Comparison of ENCODE assay signal across 8 cellular contexts in the genomic region with DNA sequence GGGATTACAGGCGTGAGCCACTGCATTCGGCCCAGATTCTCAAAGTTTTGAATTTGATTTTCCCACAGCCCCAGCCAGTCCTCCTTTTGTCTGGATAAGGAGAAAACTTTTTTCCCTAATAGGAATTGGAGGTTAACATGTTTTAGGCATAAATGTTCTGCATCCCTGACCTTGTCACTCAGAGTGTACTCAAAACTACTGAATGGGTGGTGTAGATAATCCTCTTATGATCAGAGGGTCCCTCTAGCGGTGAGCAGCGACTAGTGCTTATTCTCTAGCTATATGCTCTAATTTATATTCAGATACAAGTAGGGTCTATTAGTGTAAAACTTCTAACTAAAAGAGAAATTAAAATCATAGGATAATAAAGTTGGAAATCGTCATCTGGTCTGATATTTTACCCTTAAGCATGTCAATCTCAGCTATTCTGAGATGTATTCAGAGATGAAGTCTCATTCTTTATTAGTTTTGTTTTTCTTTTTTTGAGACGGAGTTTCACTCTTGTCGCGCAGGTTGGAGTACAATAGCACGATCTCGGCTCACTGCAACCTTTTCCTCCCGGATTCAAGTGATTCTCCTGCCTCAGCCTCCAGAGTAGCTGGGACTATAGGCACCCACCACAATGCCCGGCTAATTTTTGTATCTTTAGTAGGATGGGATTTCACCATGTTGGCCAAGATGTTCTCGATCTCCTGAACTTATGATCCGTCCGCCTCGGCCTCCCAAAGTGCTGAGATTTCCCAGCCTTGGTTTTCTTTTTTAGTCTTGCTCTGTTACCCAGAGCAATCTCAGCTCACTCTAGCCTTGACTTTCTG. TPM values are rescaled to one million over a fixed set of nuclear protein-coding genes. Genes with fewer than 3 reads are reported as not detected.
DNase-seq lines count a peak whose midpoint lies in the region; ATAC-seq and TF ChIP-seq lines count a peak whose summit lies in the region.

No MANE protein-coding gene starts in this region.

- peak overlapping the region in 3 of 4 donors; percentile 14 to 43 (median 16) for H3K4me3 Mint-ChIP-seq in IgD-negative memory B cell
- H3K4me3 Mint-ChIP-seq in naive thymus-derived CD4-positive, alpha-beta T cell, result peak overlapping the region in 1 of 10 donors; percentile 12
- H3K4me3 Mint-ChIP-seq in stimulated activated naive B cell treated with anti-CD40 and anti-IgM and Interleukin-4, amounts not matched to agents 10 μg/mL and 1 μg/mL and 100 μg/mL, for 72 hours, result no peak overlapping the region

- no peaks in the 10 kb centered on the region for H3K9me3 ChIP-seq in NT2/D1 (ENCODE audit: insufficient read depth, low read length)
- no peaks in the 10 kb centered on the region for H3K9me3 ChIP-seq in naive thymus-derived CD4-positive, alpha-beta T cell (ENCODE audit: control insufficient read depth in 2 of 3, low read length in 3 of 3)

- intact Hi-C loops in naive thymus-derived CD4-positive, alpha-beta T cell (cut with micrococcal nuclease), result loop anchor here (1.0 to 10.0 kb wide), 9 partner anchors 40 to 360 kb away; a partner anchor contains a TSS

- no peaks in the 10 kb centered on the region for H3K9me3 Mint-ChIP-seq in IgD-negative memory B cell
- H3K9me3 Mint-ChIP-seq in naive thymus-derived CD4-positive, alpha-beta T cell, result peaks cover 0 to 5% (median 0%) of the 10 kb centered on the region in 11 donors
- no peaks in the 10 kb centered on the region for H3K9me3 Mint-ChIP-seq in stimulated activated naive B cell treated with anti-CD40 and anti-IgM and Interleukin-4, amounts not matched to agents 10 μg/mL and 1 μg/mL and 100 μg/mL, for 72 hours

- peaks cover 1% of the 10 kb centered on the region for H3K36me3 Mint-ChIP-seq in IgD-negative memory B cell
- H3K36me3 Mint-ChIP-seq in naive thymus-derived CD4-positive, alpha-beta T cell, result peaks cover 5 to 15% (median 11%) of the 10 kb centered on the region in 5 donors
- peaks cover 26 to 40% of the 10 kb centered on the region in 2 donors for H3K36me3 Mint-ChIP-seq in stimulated activated naive B cell treated with anti-CD40 and anti-IgM and Interleukin-4, amounts not matched to agents 10 μg/mL and 1 μg/mL and 100 μg/mL, for 72 hours

- CTCF ChIA-PET in naive thymus-derived CD4-positive, alpha-beta T cell (lab: Charles Lee), result interaction anchor here (0.5 to 3.8 kb wide), 19 partner anchors 8 to 583 kb away, joined by 3 to 26 read pairs (median 4); a partner anchor contains a TSS

- POLR2A ChIA-PET in naive thymus-derived CD4-positive, alpha-beta T cell (lab: Charles Lee), result interaction anchor here (1.1 to 1.6 kb wide), 4 partner anchors 30 to 148 kb away, joined by 3 to 13 read pairs (median 5); a partner anchor contains a TSS

- no peaks in the 10 kb centered on the region for H3K27me3 ChIP-seq in NT2/D1 (ENCODE audit: insufficient read depth, insufficient read length)
- H3K27me3 ChIP-seq in naive thymus-derived CD4-positive, alpha-beta T cell (ENCODE audit: control insufficient read depth in 2 of 2, insufficient read depth in 2 of 2, low read length in 2 of 2), result no peaks in the 10 kb centered on the region

- peaks cover 58% of the 10 kb centered on the region for H3K36me3 ChIP-seq in NT2/D1 (ENCODE audit: insufficient read depth, insufficient read length, low read length)
- peaks cover 0 to 21% (median 8%) of the 10 kb centered on the region in 3 experiments for H3K36me3 ChIP-seq in naive thymus-derived CD4-positive, alpha-beta T cell (ENCODE audit: control insufficient read depth in 2 of 3, insufficient read depth in 3 of 3, low read length in 3 of 3)

- H3K9ac ChIP-seq in NT2/D1 (ENCODE audit: insufficient read length, low read depth), result no peak overlapping the region

- DNase-seq in ELF-1 (ENCODE audit: low read depth, low spot score) (peak; percentile 18), NT2/D1 (ENCODE audit: low read depth, low spot score) (peak; percentile 48), epithelial cell of esophagus (ENCODE audit: low read depth) (peak; percentile 84)
- DNase-seq in activated CD8-positive, alpha-beta memory T cell treated with anti-CD3 and anti-CD28 coated beads, Interleukin-2, amount 50 U/mL, for 1 hour (ENCODE audit: extremely low read depth), result peak; percentile 38
- peak in 8 of 9 donors; percentile 27 to 75 (median 72) for DNase-seq in naive thymus-derived CD4-positive, alpha-beta T cell
- DNase-seq in stimulated activated naive B cell treated with anti-CD40 and anti-IgM and Interleukin-4, amounts not matched to agents 10 μg/mL and 1 μg/mL and 100 μg/mL, for 72 hours, result peak; percentile 37

- peaks cover 2% of the 10 kb centered on the region for H3K27me3 Mint-ChIP-seq in IgD-negative memory B cell
- peaks cover 0 to 3% (median 0%) of the 10 kb centered on the region in 5 donors for H3K27me3 Mint-ChIP-seq in naive thymus-derived CD4-positive, alpha-beta T cell
- no peaks in the 10 kb centered on the region for H3K27me3 Mint-ChIP-seq in stimulated activated naive B cell treated with anti-CD40 and anti-IgM and Interleukin-4, amounts not matched to agents 10 μg/mL and 1 μg/mL and 100 μg/mL, for 72 hours

- TF ChIP-seq CTCF in epithelial cell of esophagus (IDR thresholded peaks at IDR 0.05; ENCODE audit: insufficient read depth, low read depth, low read length, missing control alignments), result peak; percentile 86

- H3K4me3 ChIP-seq in NT2/D1 (ENCODE audit: insufficient read length, low read depth) (no peak overlapping the region), epithelial cell of esophagus (ENCODE audit: low read length) (no peak overlapping the region)
- no peak overlapping the region for H3K4me3 ChIP-seq in naive thymus-derived CD4-positive, alpha-beta T cell (ENCODE audit: low read length)

- no peak overlapping the region for H3K27ac ChIP-seq in naive thymus-derived CD4-positive, alpha-beta T cell (ENCODE audit: low read depth, low read length)

- ATAC-seq in naive thymus-derived CD4-positive, alpha-beta T cell, result peak; percentile 58
- ATAC-seq in stimulated activated naive B cell treated with anti-CD40 and anti-IgM and Interleukin-4, amounts not matched to agents 10 μg/mL and 1 μg/mL and 100 μg/mL, for 72 hours (replicated peaks), result peak; percentile 62 to 67
- ATAC-seq in HG03280 (IDR thresholded peaks at IDR 0.05; ENCODE audit: unreplicated experiment), result no peak

- peaks cover 2% of the 10 kb centered on the region for H3K4me1 ChIP-seq in NT2/D1 (ENCODE audit: insufficient read depth, insufficient read length)
- H3K4me1 ChIP-seq in naive thymus-derived CD4-positive, alpha-beta T cell (ENCODE audit: control insufficient read depth in 2 of 2, insufficient read depth in 2 of 2, low read length in 2 of 2), result peaks cover 4 to 6% of the 10 kb centered on the region in 2 donors

- H3K4me1 Mint-ChIP-seq in IgD-negative memory B cell, result peaks cover 17 to 18% (median 17%) of the 10 kb centered on the region in 3 donors
- peaks cover 12 to 28% (median 22%) of the 10 kb centered on the region in 7 donors for H3K4me1 Mint-ChIP-seq in naive thymus-derived CD4-positive, alpha-beta T cell
- H3K4me1 Mint-ChIP-seq in stimulated activated naive B cell treated with anti-CD40 and anti-IgM and Interleukin-4, amounts not matched to agents 10 μg/mL and 1 μg/mL and 100 μg/mL, for 72 hours, result peaks cover 8 to 16% of the 10 kb centered on the region in 2 donors

- H3K27ac Mint-ChIP-seq in IgD-negative memory B cell, result peak overlapping the region in 2 of 3 donors; percentile 25 to 39
- peak overlapping the region in 7 of 9 donors; percentile 9 to 61 (median 25) for H3K27ac Mint-ChIP-seq in naive thymus-derived CD4-positive, alpha-beta T cell
- H3K27ac Mint-ChIP-seq in stimulated activated naive B cell treated with anti-CD40 and anti-IgM and Interleukin-4, amounts not matched to agents 10 μg/mL and 1 μg/mL and 100 μg/mL, for 72 hours, result no peak overlapping the region

RNA-seq across cellular contexts. Expression of a gene that starts 2.7 kb away (rescaled TPM):
- 252 TPM for polyA plus RNA-seq in IgD-negative memory B cell
- total RNA-seq in naive thymus-derived CD4-positive, alpha-beta T cell, result 100 to 1,000 TPM in 3 of 5 experiments, 10 to 100 TPM in 2; 72.0 to 193 (median 126) TPM
- polyA plus RNA-seq in naive thymus-derived CD4-positive, alpha-beta T cell, result 100 to 1,000 TPM; 239 to 258 TPM

RNA-seq across cellular contexts. Expression of a gene that starts 30.2 kb away (rescaled TPM):
- 3.0 TPM for polyA plus RNA-seq in IgD-negative memory B cell
- 10 to 100 TPM; 30.4 to 38.1 (median 32.3) TPM for total RNA-seq in naive thymus-derived CD4-positive, alpha-beta T cell
- polyA plus RNA-seq in naive thymus-derived CD4-positive, alpha-beta T cell, result 1 to 10 TPM; 1.1 to 1.5 TPM

RNA-seq across cellular contexts. Expression of a gene that starts 53.5 kb away (rescaled TPM):
- 20.3 TPM for polyA plus RNA-seq in IgD-negative memory B cell
- 10 to 100 TPM; 56.9 to 76.5 (median 59.5) TPM for total RNA-seq in naive thymus-derived CD4-positive, alpha-beta T cell
- polyA plus RNA-seq in naive thymus-derived CD4-positive, alpha-beta T cell, result 10 to 100 TPM; 11.7 to 23.1 TPM

Comparison
In these comparisons a context has a peak if more than half of its experiments do, and no peak if none do; other contexts are left out.
1. DNase-seq: peak in every context shown above with its lines; median percentile 84 in epithelial cell of esophagus; 72 in naive thymus-derived CD4-positive, alpha-beta T cell; 48 in NT2/D1; 38 in activated CD8-positive, alpha-beta memory T cell treated with anti-CD3 and anti-CD28 coated beads, Interleukin-2, amount 50 U/mL, for 1 hour; 37 in stimulated activated naive B cell treated with anti-CD40 and anti-IgM and Interleukin-4, amounts not matched to agents 10 μg/mL and 1 μg/mL and 100 μg/mL, for 72 hours; 18 in ELF-1.
2. H3K4me3 Mint-ChIP-seq: peak in IgD-negative memory B cell (3 of 4); none in stimulated activated naive B cell treated with anti-CD40 and anti-IgM and Interleukin-4, amounts not matched to agents 10 μg/mL and 1 μg/mL and 100 μg/mL, for 72 hours (0 of 2).